In genomic region chr5:164296603-164297080, GRCh38 we compare ENCODE assay signal across 14 cellular contexts.
DNase-seq lines count a peak whose midpoint lies in the region; ATAC-seq and TF ChIP-seq lines count a peak whose summit lies in the region.
"Had no signal": no experiment of that assay in that cellular context is flagged by ENCODE, and none has a peak within 500 bp of the region (broad histone marks: within the 10 kb centered on the region; RNA-seq: fewer than 3 reads in every experiment).

No MANE protein-coding gene starts in this region.

- H3K27ac Mint-ChIP-seq in brain = peak overlapping the region; percentile 71 to 91 (median 84)
- H3K27ac Mint-ChIP-seq: activated CD8-positive, alpha-beta T cell treated with anti-CD3 and anti-CD28 coated beads for 36 hours; activated naive CD8-positive, alpha-beta T cell treated with anti-CD3 and anti-CD28 coated beads for 36 hours had no signal

- H3K4me1 Mint-ChIP-seq in brain = peaks cover 25% of the 10 kb centered on the region
- H3K4me1 Mint-ChIP-seq: activated naive CD8-positive, alpha-beta T cell treated with anti-CD3 and anti-CD28 coated beads for 36 hours had no signal

- H3K4me3 ChIP-seq in iPS-18a (ENCODE audit: low read length) = peak overlapping the region; percentile 35
- H3K4me3 ChIP-seq: esophagus squamous epithelium had no signal

- H3K9me3 ChIP-seq in iPS-18a (ENCODE audit: control insufficient read depth, low read depth, low read length) = no peaks in the 10 kb centered on the region
- H3K9me3 ChIP-seq: esophagus squamous epithelium had no signal

- no peak for ATAC-seq in stimulated activated naive CD8-positive, alpha-beta T cell treated with anti-CD3 and anti-CD28 coated beads, Interleukin-15, Interleukin-2, amounts not matched to agents 100 U/mL and 50 U/mL, for 24 hours
- no peak for ATAC-seq in GM18502 (IDR thresholded peaks at IDR 0.05; ENCODE audit: poor library complexity, unreplicated experiment)
- ATAC-seq: activated CD8-positive, alpha-beta T cell treated with anti-CD3 and anti-CD28 coated beads for 36 hours had no signal

- H3K4me3 Mint-ChIP-seq in brain = peak overlapping the region; percentile 82 to 92 (median 89)
- H3K4me3 Mint-ChIP-seq: activated CD8-positive, alpha-beta T cell treated with anti-CD3 and anti-CD28 coated beads for 36 hours; activated naive CD8-positive, alpha-beta T cell treated with anti-CD3 and anti-CD28 coated beads for 36 hours had no signal

- H3K4me1 ChIP-seq in iPS-18a (ENCODE audit: control insufficient read depth, low read depth, low read length) = peaks cover 11% of the 10 kb centered on the region
- H3K4me1 ChIP-seq: esophagus squamous epithelium had no signal

- no peaks in the 10 kb centered on the region for H3K36me3 ChIP-seq in iPS-18a (ENCODE audit: control insufficient read depth, low read depth, low read length)
- H3K36me3 ChIP-seq: esophagus squamous epithelium, stomach had no signal

- peaks cover 0 to 5% (median 4%) of the 10 kb centered on the region in 5 experiments for H3K9me3 Mint-ChIP-seq in brain

- DNase-seq in LHCN-M2 (ENCODE audit: low read depth) (peak; percentile 5), putamen (ENCODE audit: low spot score) (peak; percentile 26), NCI-H1417 (lab: John Stamatoyannopoulos, UW) (no peak)
- no peak for DNase-seq in stimulated activated naive CD8-positive, alpha-beta T cell treated with anti-CD3 and anti-CD28 coated beads, Interleukin-15, Interleukin-2, amounts not matched to agents 100 U/mL and 50 U/mL, for 24 hours
- DNase-seq in stimulated activated CD4-positive, alpha-beta T cell treated with anti-CD3 and anti-CD28 coated beads, Interleukin-4, amount 100 ng/mL, for 1 hour = no peak
- DNase-seq: activated CD8-positive, alpha-beta T cell treated with anti-CD3 and anti-CD28 coated beads for 36 hours; activated naive CD8-positive, alpha-beta T cell treated with anti-CD3 and anti-CD28 coated beads for 36 hours; Calu3; esophagus squamous epithelium; KG1; stomach had no signal

- TF ChIP-seq CTCF in brain (conservative IDR thresholded peaks at IDR 0.05) = no peak

- H3K27ac ChIP-seq in iPS-18a (ENCODE audit: low read length) = no peak overlapping the region
- H3K27ac ChIP-seq: esophagus squamous epithelium, stomach had no signal

- H3K27me3 Mint-ChIP-seq in brain = no peaks in the 10 kb centered on the region
- H3K27me3 Mint-ChIP-seq: activated CD8-positive, alpha-beta T cell treated with anti-CD3 and anti-CD28 coated beads for 36 hours; activated naive CD8-positive, alpha-beta T cell treated with anti-CD3 and anti-CD28 coated beads for 36 hours had no signal

- H3K36me3 Mint-ChIP-seq in brain = no peaks in the 10 kb centered on the region
- H3K36me3 Mint-ChIP-seq: activated naive CD8-positive, alpha-beta T cell treated with anti-CD3 and anti-CD28 coated beads for 36 hours had no signal

- peak overlapping the region; percentile 28 for H3K9ac ChIP-seq in iPS-18a (ENCODE audit: low read length)

- H3K27me3 ChIP-seq in iPS-18a (ENCODE audit: control insufficient read depth, insufficient read depth, low read length) = no peaks in the 10 kb centered on the region
- H3K27me3 ChIP-seq: esophagus squamous epithelium had no signal

Comparison
In these comparisons a context has a peak if more than half of its experiments do, and no peak if none do; other contexts are left out.
1. DNase-seq: peak in LHCN-M2 (single experiment) and putamen (single experiment); none in stimulated activated naive CD8-positive, alpha-beta T cell treated with anti-CD3 and anti-CD28 coated beads, Interleukin-15, Interleukin-2, amounts not matched to agents 100 U/mL and 50 U/mL, for 24 hours (single experiment), stimulated activated CD4-positive, alpha-beta T cell treated with anti-CD3 and anti-CD28 coated beads, Interleukin-4, amount 100 ng/mL, for 1 hour (single experiment) and NCI-H1417 (0 of 3).